Comparison of ENCODE assay signal across 5 cellular contexts in the genomic region with DNA sequence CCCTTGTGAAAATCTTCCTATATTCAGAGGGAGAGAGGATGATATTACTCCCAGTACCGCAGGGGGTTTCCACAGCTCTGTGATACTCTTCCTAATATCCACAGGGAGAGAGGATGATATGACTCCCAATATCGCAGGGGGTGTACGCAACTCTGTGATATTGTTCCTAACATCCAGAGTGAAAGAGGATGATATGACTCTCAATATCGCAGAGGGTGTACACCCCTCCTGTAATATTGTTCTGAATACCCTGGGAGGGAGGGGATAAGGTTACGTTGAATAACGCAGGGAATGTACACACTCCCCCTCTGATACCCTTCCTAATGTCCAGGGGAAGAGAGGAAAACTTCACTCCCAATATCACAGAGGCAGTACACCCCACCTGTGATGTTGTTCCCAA. TPM values are rescaled to one million over a fixed set of nuclear protein-coding genes. Genes with fewer than 3 reads are reported as not detected.
"Had no signal": no experiment of that assay in that cellular context is flagged by ENCODE, and none has a peak within 500 bp of the region (broad histone marks: within the 10 kb centered on the region; RNA-seq: fewer than 3 reads in every experiment).

No MANE protein-coding gene starts in this region.

RNA-seq across cellular contexts. Expression of a gene that starts 30.4 kb away (rescaled TPM):
- total RNA-seq: GM23248, H1, H7 had no signal
- polyA plus RNA-seq: GM23338, H1 had no signal

RNA-seq across cellular contexts. Expression of a gene that starts 54.2 kb away (rescaled TPM):
- total RNA-seq: GM23248, GM23338, H1, H7, HFFc6 had no signal
- polyA plus RNA-seq: GM23248, GM23338, H1 had no signal
